In the genomic region with DNA sequence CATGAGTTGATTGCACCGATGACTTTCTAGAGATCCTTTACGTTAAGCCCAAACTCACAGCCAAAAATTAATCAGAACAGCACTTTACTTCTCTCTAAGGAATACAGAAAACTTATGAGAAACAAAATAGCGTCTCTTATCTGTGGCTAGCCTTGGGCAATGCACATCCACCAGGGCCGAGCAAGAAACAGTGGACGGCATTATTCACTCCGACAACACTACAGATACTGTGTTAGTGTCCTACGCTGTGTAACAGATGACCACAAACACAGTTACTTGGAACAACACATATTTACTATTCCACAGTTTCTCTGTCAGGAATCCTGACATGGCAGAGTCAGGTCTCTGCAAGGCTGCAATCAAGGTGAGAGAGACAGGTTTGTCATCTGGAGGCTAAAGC, we compare ENCODE assay signal across 29 cellular contexts.
"Had no signal": no experiment of that assay in that cellular context is flagged by ENCODE, and none has a peak within 500 bp of the region (broad histone marks: within the 10 kb centered on the region; RNA-seq: fewer than 3 reads in every experiment).

No MANE protein-coding gene starts in this region.

- H3K27ac Mint-ChIP-seq: activated CD4-positive, alpha-beta memory T cell treated with anti-CD3 and anti-CD28 coated beads for 36 hours; activated CD4-positive, alpha-beta T cell treated with anti-CD3 and anti-CD28 coated beads for 36 hours; activated CD4-positive, alpha-beta T cell treated with anti-CD3 and anti-CD28 coated beads, Interleukin-2, amount 10 ng/mL, durations not matched to agents 24 days and 14 days; activated CD8-positive, alpha-beta memory T cell treated with anti-CD3 and anti-CD28 coated beads, Interleukin-2, amount 10 ng/mL, durations not matched to agents 7 days and 5 days; activated CD8-positive, alpha-beta T cell treated with anti-CD3 and anti-CD28 coated beads, Interleukin-2, amount 10 ng/mL, durations not matched to agents 7 days and 5 days; activated naive CD4-positive, alpha-beta T cell treated with anti-CD3 and anti-CD28 coated beads, Interleukin-2, amount 10 ng/mL, durations not matched to agents 7 days and 5 days; activated naive CD4-positive, alpha-beta T cell treated with anti-CD3 and anti-CD28 coated beads, Interleukin-2, amount 50 U/mL, for 72 hours; activated naive CD8-positive, alpha-beta T cell treated with anti-CD3 and anti-CD28 coated beads, Interleukin-2, amount 10 ng/mL, durations not matched to agents 7 days and 5 days; activated T-cell treated with anti-CD3 and anti-CD28 coated beads, Interleukin-2, amount 50 U/mL, for 72 hours; brain; dendritic cell treated with granulocyte-macrophage colony-stimulating factor and Interleukin-4, amounts not matched to agents 40 ng/mL and 50 ng/mL, for 4 days; endodermal cell had no signal

- H3K27me3 ChIP-seq: ascending aorta, breast epithelium, cardiac muscle cell, esophagus squamous epithelium, heart left ventricle had no signal

- H3K36me3 ChIP-seq: ascending aorta, breast epithelium, cardiac muscle cell, esophagus squamous epithelium, heart left ventricle had no signal

- H3K4me1 ChIP-seq: ascending aorta, breast epithelium, esophagus squamous epithelium, heart left ventricle had no signal

- H3K4me3 Mint-ChIP-seq: activated CD4-positive, alpha-beta memory T cell treated with anti-CD3 and anti-CD28 coated beads for 36 hours; activated CD4-positive, alpha-beta T cell treated with anti-CD3 and anti-CD28 coated beads for 36 hours; activated CD4-positive, alpha-beta T cell treated with anti-CD3 and anti-CD28 coated beads, Interleukin-2, amount 10 ng/mL, durations not matched to agents 24 days and 14 days; activated CD8-positive, alpha-beta memory T cell treated with anti-CD3 and anti-CD28 coated beads, Interleukin-2, amount 10 ng/mL, durations not matched to agents 7 days and 5 days; activated CD8-positive, alpha-beta T cell treated with anti-CD3 and anti-CD28 coated beads, Interleukin-2, amount 10 ng/mL, durations not matched to agents 7 days and 5 days; activated naive CD4-positive, alpha-beta T cell treated with anti-CD3 and anti-CD28 coated beads, Interleukin-2, amount 10 ng/mL, durations not matched to agents 7 days and 5 days; activated naive CD8-positive, alpha-beta T cell treated with anti-CD3 and anti-CD28 coated beads, Interleukin-2, amount 10 ng/mL, durations not matched to agents 7 days and 5 days; activated T-cell treated with anti-CD3 and anti-CD28 coated beads, Interleukin-2, amount 50 U/mL, for 72 hours; brain; dendritic cell treated with granulocyte-macrophage colony-stimulating factor and Interleukin-4, amounts not matched to agents 40 ng/mL and 50 ng/mL, for 4 days; endodermal cell had no signal

- H3K27me3 Mint-ChIP-seq: activated CD4-positive, alpha-beta memory T cell treated with anti-CD3 and anti-CD28 coated beads for 36 hours; activated CD4-positive, alpha-beta T cell treated with anti-CD3 and anti-CD28 coated beads for 36 hours; activated CD4-positive, alpha-beta T cell treated with anti-CD3 and anti-CD28 coated beads, Interleukin-2, amount 10 ng/mL, durations not matched to agents 24 days and 14 days; activated CD8-positive, alpha-beta memory T cell treated with anti-CD3 and anti-CD28 coated beads, Interleukin-2, amount 10 ng/mL, durations not matched to agents 7 days and 5 days; activated naive CD4-positive, alpha-beta T cell treated with anti-CD3 and anti-CD28 coated beads, Interleukin-2, amount 10 ng/mL, durations not matched to agents 7 days and 5 days; activated naive CD8-positive, alpha-beta T cell treated with anti-CD3 and anti-CD28 coated beads, Interleukin-2, amount 10 ng/mL, durations not matched to agents 7 days and 5 days; brain; dendritic cell treated with granulocyte-macrophage colony-stimulating factor and Interleukin-4, amounts not matched to agents 40 ng/mL and 50 ng/mL, for 4 days had no signal

- DNase-seq: activated CD4-positive, alpha-beta memory T cell treated with anti-CD3 and anti-CD28 coated beads for 36 hours; activated CD4-positive, alpha-beta T cell treated with anti-CD3 and anti-CD28 coated beads for 36 hours; activated CD4-positive, CD25-positive, alpha-beta regulatory T cell; activated CD4-positive, CD25-positive, alpha-beta regulatory T cell treated with anti-CD3 and anti-CD28 coated beads, Interleukin-2, amount 50 U/mL, for 72 hours; activated CD8-positive, alpha-beta memory T cell treated with anti-CD3 and anti-CD28 coated beads, Interleukin-2, amount 10 ng/mL, durations not matched to agents 7 days and 5 days; activated CD8-positive, alpha-beta memory T cell treated with anti-CD3 and anti-CD28 coated beads, Interleukin-2, amount 50 U/mL, for 4 hours; activated CD8-positive, alpha-beta T cell treated with anti-CD3 and anti-CD28 coated beads, Interleukin-2, amount 10 ng/mL, durations not matched to agents 7 days and 5 days; activated gamma-delta T cell; activated naive CD4-positive, alpha-beta T cell; activated naive CD4-positive, alpha-beta T cell treated with anti-CD3 and anti-CD28 coated beads, Interleukin-2, amount 10 ng/mL, durations not matched to agents 7 days and 5 days; activated naive CD8-positive, alpha-beta T cell treated with anti-CD3 and anti-CD28 coated beads, Interleukin-2, amount 10 ng/mL, durations not matched to agents 7 days and 5 days; activated T-cell treated with anti-CD3 and anti-CD28 coated beads, Interleukin-2, amount 50 U/mL, for 1 hour; activated T-cell treated with anti-CD3 and anti-CD28 coated beads, Interleukin-2, amount 50 U/mL, for 72 hours; central memory CD4-positive, alpha-beta T cell; cerebellar nuclear complex; effector memory CD4-positive, alpha-beta T cell; endodermal cell; esophagus squamous epithelium; glutamatergic neuron; heart left ventricle; T-helper 2 cell had no signal

- H3K4me3 ChIP-seq: ascending aorta, breast epithelium, cardiac muscle cell, coronary artery, esophagus squamous epithelium, heart left ventricle had no signal

- H3K4me1 Mint-ChIP-seq: activated CD4-positive, alpha-beta T cell treated with anti-CD3 and anti-CD28 coated beads for 36 hours; activated CD4-positive, alpha-beta T cell treated with anti-CD3 and anti-CD28 coated beads, Interleukin-2, amount 10 ng/mL, durations not matched to agents 24 days and 14 days; activated CD8-positive, alpha-beta memory T cell treated with anti-CD3 and anti-CD28 coated beads, Interleukin-2, amount 10 ng/mL, durations not matched to agents 7 days and 5 days; activated naive CD4-positive, alpha-beta T cell treated with anti-CD3 and anti-CD28 coated beads, Interleukin-2, amount 10 ng/mL, durations not matched to agents 7 days and 5 days; activated naive CD8-positive, alpha-beta T cell treated with anti-CD3 and anti-CD28 coated beads, Interleukin-2, amount 10 ng/mL, durations not matched to agents 7 days and 5 days; endodermal cell had no signal

- ATAC-seq: activated CD4-positive, alpha-beta T cell treated with anti-CD3 and anti-CD28 coated beads for 36 hours; activated CD8-positive, alpha-beta memory T cell treated with anti-CD3 and anti-CD28 coated beads, Interleukin-2, amount 10 ng/mL, durations not matched to agents 7 days and 5 days; activated CD8-positive, alpha-beta T cell treated with anti-CD3 and anti-CD28 coated beads, Interleukin-2, amount 10 ng/mL, durations not matched to agents 7 days and 5 days; activated naive CD4-positive, alpha-beta T cell treated with anti-CD3 and anti-CD28 coated beads, Interleukin-2, amount 50 U/mL, for 72 hours; activated T-cell treated with anti-CD3 and anti-CD28 coated beads, Interleukin-2, amount 50 U/mL, for 72 hours; heart left ventricle had no signal

- H3K36me3 Mint-ChIP-seq: activated CD4-positive, alpha-beta memory T cell treated with anti-CD3 and anti-CD28 coated beads for 36 hours; activated CD8-positive, alpha-beta memory T cell treated with anti-CD3 and anti-CD28 coated beads, Interleukin-2, amount 10 ng/mL, durations not matched to agents 7 days and 5 days; activated naive CD4-positive, alpha-beta T cell treated with anti-CD3 and anti-CD28 coated beads, Interleukin-2, amount 10 ng/mL, durations not matched to agents 7 days and 5 days; activated naive CD4-positive, alpha-beta T cell treated with anti-CD3 and anti-CD28 coated beads, Interleukin-2, amount 50 U/mL, for 72 hours; activated naive CD8-positive, alpha-beta T cell treated with anti-CD3 and anti-CD28 coated beads, Interleukin-2, amount 10 ng/mL, durations not matched to agents 7 days and 5 days; brain had no signal

- H3K27ac ChIP-seq: ascending aorta, breast epithelium, cardiac muscle cell, coronary artery, esophagus squamous epithelium, heart left ventricle had no signal

- H3K9me3 Mint-ChIP-seq: activated CD4-positive, alpha-beta memory T cell treated with anti-CD3 and anti-CD28 coated beads for 36 hours; activated CD4-positive, alpha-beta T cell treated with anti-CD3 and anti-CD28 coated beads, Interleukin-2, amount 10 ng/mL, durations not matched to agents 24 days and 14 days; activated naive CD4-positive, alpha-beta T cell treated with anti-CD3 and anti-CD28 coated beads, Interleukin-2, amount 10 ng/mL, durations not matched to agents 7 days and 5 days; activated naive CD4-positive, alpha-beta T cell treated with anti-CD3 and anti-CD28 coated beads, Interleukin-2, amount 50 U/mL, for 72 hours; activated naive CD8-positive, alpha-beta T cell treated with anti-CD3 and anti-CD28 coated beads, Interleukin-2, amount 10 ng/mL, durations not matched to agents 7 days and 5 days; activated T-cell treated with anti-CD3 and anti-CD28 coated beads, Interleukin-2, amount 50 U/mL, for 72 hours; endodermal cell had no signal
